8 cellular contexts compared by ENCODE assay signal in genomic region chr5:164119806-164120440, GRCh38.
DNase-seq lines count a peak whose midpoint lies in the region; ATAC-seq and TF ChIP-seq lines count a peak whose summit lies in the region.

No MANE protein-coding gene starts in this region.

- CTCF ChIA-PET in HEK293 (lab: Yijun Ruan, JAX): no interaction called here

- ATAC-seq in GM18498 (IDR thresholded peaks at IDR 0.05; ENCODE audit: unreplicated experiment): peak; percentile 79
- no peak for ATAC-seq in Right ventricle myocardium inferior

- TF ChIP-seq CTCF in HEK293 (tag by site-specific recombination; IDR thresholded peaks at IDR 0.05) (no peak), coronary artery (IDR thresholded peaks at IDR 0.05) (no peak)

- no peaks in the 10 kb centered on the region for H3K4me1 ChIP-seq in HEK293 (ENCODE audit: control insufficient read depth, insufficient read depth, low read length)

- DNase-seq in OCI-M1 (lab: John Stamatoyannopoulos, UW) (peak; percentile 18), islet precursor cell (peak; percentile 86), coronary artery (ENCODE audit: low spot score) (no peak), middle frontal gyrus (ENCODE audit: extremely low spot score, low spot score) (no peak), Right ventricle myocardium inferior (ENCODE audit: missing footprints) (no peak)
- DNase-seq in stimulated activated CD4-positive, alpha-beta T cell treated with anti-CD3 and anti-CD28 coated beads, Interleukin-1b, Interleukin-23, amount 100 ng/mL, for 48 hours: no peak

- H3K27ac ChIP-seq in HEK293 (ENCODE audit: extremely low read depth, low read depth, low read length): no peak overlapping the region
- H3K27ac ChIP-seq in coronary artery: no peak overlapping the region

- no peak overlapping the region for H3K4me3 ChIP-seq in HEK293 (ENCODE audit: low read depth, low read length)
- H3K4me3 ChIP-seq in coronary artery: no peak overlapping the region

- H3K36me3 ChIP-seq in HEK293 (ENCODE audit: control insufficient read depth in 2 of 2, insufficient read depth in 1 of 2, low read length in 2 of 2): no peaks in the 10 kb centered on the region

- H3K9me3 ChIP-seq in HEK293 (ENCODE audit: control insufficient read depth, insufficient read depth, low read depth, low read length): no peaks in the 10 kb centered on the region

- POLR2A ChIA-PET in HEK293 (lab: Yijun Ruan, JAX): no interaction called here

- intact Hi-C loops in Right ventricle myocardium inferior (cut with DNase I): no loop called here

TF ChIP-seq in HEK293, 187 proteins besides CTCF, POLR2A, EP300 and RAD21:
- TF ChIP-seq SETDB1 (IDR thresholded peaks at IDR 0.05; ENCODE audit: insufficient read length, low read length) (peak; percentile 55), FEZF1 (tag by site-specific recombination; IDR thresholded peaks at IDR 0.05) (no peak), ZBTB21 (tag by site-specific recombination; IDR thresholded peaks at IDR 0.05) (no peak), ZNF280D (tag by site-specific recombination; IDR thresholded peaks at IDR 0.05) (no peak), ZBTB49 (tag by site-specific recombination; IDR thresholded peaks at IDR 0.05; ENCODE audit: low read depth) (no peak), REST (tag by site-specific recombination; IDR thresholded peaks at IDR 0.05) (no peak)

Comparison
In these comparisons a context has a peak if more than half of its experiments do, and no peak if none do; other contexts are left out.
1. DNase-seq: peak in OCI-M1 (single experiment) and islet precursor cell (single experiment); none in coronary artery (single experiment), stimulated activated CD4-positive, alpha-beta T cell treated with anti-CD3 and anti-CD28 coated beads, Interleukin-1b, Interleukin-23, amount 100 ng/mL, for 48 hours (single experiment), middle frontal gyrus (single experiment) and Right ventricle myocardium inferior (single experiment).